In the genomic region with DNA sequence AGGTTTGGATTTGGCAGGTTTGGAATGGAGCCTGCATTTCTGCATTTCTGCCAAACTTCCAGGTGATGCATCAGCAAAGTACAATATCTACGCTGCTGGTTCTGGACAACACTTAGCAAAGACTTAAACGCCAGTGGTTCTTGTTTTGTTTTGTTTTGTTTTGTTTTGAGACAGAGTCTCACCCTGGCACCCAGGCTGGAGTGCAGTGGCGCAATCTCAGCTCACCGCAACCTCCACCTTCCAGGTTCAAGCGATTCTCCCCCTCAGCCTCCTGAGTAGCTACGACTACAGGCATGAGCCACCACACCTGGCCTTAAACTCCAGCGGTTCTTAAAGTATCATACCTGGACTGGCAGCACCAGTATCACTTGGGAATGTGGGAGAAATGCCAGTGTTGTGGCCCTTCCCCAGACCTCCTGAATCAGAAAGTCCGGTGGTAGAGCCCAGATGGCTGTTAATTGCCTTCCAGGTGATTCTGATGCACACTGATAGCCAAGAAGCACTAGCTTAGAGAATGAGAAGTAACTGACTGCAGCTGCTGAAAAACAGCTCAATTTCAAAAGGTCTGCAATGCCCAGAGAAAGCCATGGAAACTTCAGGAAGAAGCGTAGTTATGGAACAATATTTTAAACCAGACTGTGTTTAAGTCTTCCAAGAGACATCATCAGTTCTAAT, we compare ENCODE assay signal across 17 cellular contexts.
"Had no signal": no experiment of that assay in that cellular context is flagged by ENCODE, and none has a peak within 500 bp of the region (broad histone marks: within the 10 kb centered on the region; RNA-seq: fewer than 3 reads in every experiment).

No MANE protein-coding gene starts in this region.

- H3K27ac Mint-ChIP-seq: activated CD4-positive, alpha-beta T cell treated with anti-CD3 and anti-CD28 coated beads, Interleukin-2, amount 10 ng/mL, durations not matched to agents 7 days and 5 days had no signal

- H3K4me3 Mint-ChIP-seq: activated CD4-positive, alpha-beta T cell treated with anti-CD3 and anti-CD28 coated beads, Interleukin-2, amount 10 ng/mL, durations not matched to agents 7 days and 5 days; activated T-cell treated with anti-CD3 and anti-CD28 coated beads, Interleukin-2, amount 50 U/mL, for 72 hours; effector memory CD8-positive, alpha-beta T cell; neural crest cell; T-helper 17 cell had no signal

- H3K9me3 Mint-ChIP-seq: effector memory CD8-positive, alpha-beta T cell had no signal

- H3K27me3 ChIP-seq: ascending aorta, breast epithelium, right lobe of liver, tibial artery, uterus had no signal

- H3K9me3 ChIP-seq: ascending aorta, breast epithelium, right lobe of liver, tibial artery, uterus had no signal

- ATAC-seq: activated T-cell treated with anti-CD3 and anti-CD28 coated beads, Interleukin-2, amount 50 U/mL, for 72 hours; effector memory CD8-positive, alpha-beta T cell; T-helper 17 cell had no signal

- H3K4me3 ChIP-seq: ascending aorta, breast epithelium, right lobe of liver, smooth muscle cell, tibial artery, uterus had no signal

- H3K27ac ChIP-seq: ascending aorta, breast epithelium, right lobe of liver, tibial artery, uterus had no signal

- H3K4me1 ChIP-seq: uterus had no signal

- DNase-seq: activated CD4-positive, alpha-beta T cell treated with anti-CD3 and anti-CD28 coated beads, Interleukin-2, amount 10 ng/mL, durations not matched to agents 7 days and 5 days; activated CD8-positive, alpha-beta memory T cell treated with anti-CD3 and anti-CD28 coated beads, Interleukin-2, amount 50 U/mL, for 48 hours; activated gamma-delta T cell; activated T-cell treated with anti-CD3 and anti-CD28 coated beads, Interleukin-2, amount 50 U/mL, for 72 hours; dermis blood vessel endothelial cell; effector memory CD8-positive, alpha-beta T cell; foreskin melanocyte; kidney glomerular epithelial cell; mesendoderm; right lobe of liver; T-helper 17 cell; tibial artery; uterus had no signal

- H3K27me3 Mint-ChIP-seq: activated CD4-positive, alpha-beta T cell treated with anti-CD3 and anti-CD28 coated beads, Interleukin-2, amount 10 ng/mL, durations not matched to agents 7 days and 5 days; effector memory CD8-positive, alpha-beta T cell; T-helper 17 cell had no signal

- H3K36me3 ChIP-seq: ascending aorta, breast epithelium, right lobe of liver, tibial artery, uterus had no signal

- H3K4me2 ChIP-seq: smooth muscle cell had no signal
